In the genomic region with DNA sequence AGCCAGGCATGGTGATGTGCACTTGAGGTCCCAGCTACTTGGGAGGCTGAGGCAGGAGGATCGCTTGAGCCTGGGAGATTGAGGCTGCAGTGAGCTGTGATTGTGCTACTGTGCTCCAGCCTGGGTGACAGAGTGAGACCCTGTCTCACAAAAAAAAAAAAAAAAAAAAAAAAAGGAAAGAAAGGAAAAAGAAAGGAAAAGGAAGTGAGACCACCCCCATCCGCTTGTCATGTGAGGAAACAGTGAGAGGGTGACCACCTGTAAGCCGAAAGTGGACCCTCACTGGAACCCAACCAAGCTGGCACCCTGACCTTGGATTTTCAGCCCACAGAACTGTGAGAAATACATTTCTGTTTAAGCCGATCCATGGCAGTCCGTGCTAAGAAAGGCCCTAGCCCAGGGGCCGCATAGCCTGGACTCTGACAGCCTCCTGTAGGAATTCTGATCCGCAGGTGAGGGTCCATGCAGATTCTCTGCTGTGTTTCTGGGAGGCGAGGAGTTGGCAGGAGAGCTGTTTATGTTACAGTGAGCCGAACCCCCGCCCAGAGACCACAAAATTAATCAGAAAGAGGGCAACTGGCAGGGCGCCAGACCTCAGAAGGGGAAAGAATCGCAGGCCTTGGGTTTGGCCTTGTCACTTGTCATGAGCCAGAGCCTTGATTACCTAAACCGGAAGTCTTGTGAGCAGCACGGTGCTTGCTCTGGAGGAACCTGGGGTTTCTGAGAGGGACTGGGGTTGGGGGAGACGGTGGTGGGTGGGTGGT, we compare ENCODE assay signal across 8 cellular contexts. TPM values are rescaled to one million over a fixed set of nuclear protein-coding genes. Genes with fewer than 3 reads are reported as not detected.
A peak's percentile ranks its signal among the peaks of the same experiment; 100 is the strongest.
DNase-seq lines count a peak whose midpoint lies in the region; ATAC-seq, FAIRE-seq and TF ChIP-seq lines count a peak whose summit lies in the region.

No MANE protein-coding gene starts in this region.

- H3K27ac ChIP-seq in BLaER1 treated with 17β-estradiol and CSF1 and Interleukin-3, amounts not matched to agents 10 nM and 100 nM, result peak overlapping the region; percentile 72 to 98 (median 93)
- H3K27ac ChIP-seq in heart left ventricle, result peak overlapping the region; percentile 49 to 92 (median 78)
- peak overlapping the region; percentile 77 for H3K27ac ChIP-seq in rectal smooth muscle tissue (ENCODE audit: low read depth, low read length)

- no peaks in the 10 kb centered on the region for H3K9me3 ChIP-seq in BLaER1 treated with 17β-estradiol and CSF1 and Interleukin-3, amounts not matched to agents 10 nM and 100 nM (replicated peaks in 1 of 11)
- no peaks in the 10 kb centered on the region for H3K9me3 ChIP-seq in heart left ventricle

- WGBS in heart left ventricle, 4 donors, result 43 to 50% (median 46%) methylated on average over 14 to 15 of the region's 15 CpGs

- DNase-seq in Kasumi-1 (lab: John Stamatoyannopoulos, UW), result peak; percentile 98
- DNase-seq in SKM-1 treated with dmso at 0.1 percent for 144 hours (lab: John Stamatoyannopoulos, UW; ENCODE audit: unreplicated experiment), result peak; percentile 77
- peak; percentile 61 to 86 (median 69) for DNase-seq in heart left ventricle
- peak; percentile 89 for DNase-seq in urothelium cell line (ENCODE audit: low spot score)

- peaks cover 42 to 80% (median 53%) of the 10 kb centered on the region in 10 experiments for H3K4me1 ChIP-seq in BLaER1 treated with 17β-estradiol and CSF1 and Interleukin-3, amounts not matched to agents 10 nM and 100 nM
- H3K4me1 ChIP-seq in heart left ventricle (peaks cover 0 to 31% (median 15%) of the 10 kb centered on the region in 12 donors), rectal smooth muscle tissue (ENCODE audit: control insufficient read depth, insufficient read depth, low read length) (peaks cover 9% of the 10 kb centered on the region)

- no peak for TF ChIP-seq CTCF in heart left ventricle (IDR thresholded peaks at IDR 0.05)

- H3K27me3 ChIP-seq in BLaER1 treated with 17β-estradiol and CSF1 and Interleukin-3, amounts not matched to agents 10 nM and 100 nM, result peaks cover 6 to 48% (median 23%) of the 10 kb centered on the region in 11 experiments; a peak in 21 of 22 replicates
- no peaks in the 10 kb centered on the region for H3K27me3 ChIP-seq in heart left ventricle
- H3K27me3 ChIP-seq in rectal smooth muscle tissue (ENCODE audit: control insufficient read depth, insufficient read depth, low read length), result no peaks in the 10 kb centered on the region

- H3K4me1 Mint-ChIP-seq in activated naive CD8-positive, alpha-beta T cell (ENCODE audit: low read depth), result peaks cover 28% of the 10 kb centered on the region

- H3K9me3 Mint-ChIP-seq in activated naive CD8-positive, alpha-beta T cell (ENCODE audit: low read depth), result no peaks in the 10 kb centered on the region

- H3K4me3 ChIP-seq in BLaER1 treated with 17β-estradiol and CSF1 and Interleukin-3, amounts not matched to agents 10 nM and 100 nM, result peak overlapping the region; percentile 60 to 97 (median 82)
- H3K4me3 ChIP-seq in heart left ventricle, result peak overlapping the region; percentile 79 to 100 (median 96)
- peak overlapping the region; percentile 90 for H3K4me3 ChIP-seq in rectal smooth muscle tissue (ENCODE audit: low read length)

- H3K4me2 ChIP-seq in BLaER1 treated with 17β-estradiol and CSF1 and Interleukin-3, amounts not matched to agents 10 nM and 100 nM, result peak overlapping the region; percentile 90 to 100 (median 98)

- FAIRE-seq in urothelium cell line (lab: Jason Lieb, UNC), result no peak

- peaks cover 7 to 75% (median 33%) of the 10 kb centered on the region in 11 experiments; a peak in 18 of 22 replicates for H4K20me1 ChIP-seq in BLaER1 treated with 17β-estradiol and CSF1 and Interleukin-3, amounts not matched to agents 10 nM and 100 nM

- ATAC-seq in GM21390 (IDR thresholded peaks at IDR 0.05; ENCODE audit: unreplicated experiment), result peak; percentile 46
- peak in 3 of 4 donors; percentile 49 to 69 (median 55) for ATAC-seq in heart left ventricle

- no peak for TF ChIP-seq POLR2A in heart left ventricle (IDR thresholded peaks at IDR 0.05)

- peak overlapping the region; percentile 93 for H3K27ac Mint-ChIP-seq in activated naive CD8-positive, alpha-beta T cell

- peaks cover 4% of the 10 kb centered on the region for H3K36me3 Mint-ChIP-seq in activated naive CD8-positive, alpha-beta T cell

- intact Hi-C loops in heart left ventricle (cut with DNase I), result loop anchor here in 1 of 10 donors (2.0 kb wide), 1 partner anchor 72 kb away; the partner anchor contains the start of gene EIF4A3

- peaks cover 0 to 68% (median 10%) of the 10 kb centered on the region in 11 experiments; a peak in 11 of 22 replicates for H3K36me3 ChIP-seq in BLaER1 treated with 17β-estradiol and CSF1 and Interleukin-3, amounts not matched to agents 10 nM and 100 nM
- peaks cover 0 to 42% (median 12%) of the 10 kb centered on the region in 9 donors for H3K36me3 ChIP-seq in heart left ventricle
- H3K36me3 ChIP-seq in rectal smooth muscle tissue (ENCODE audit: control insufficient read depth, insufficient read depth, low read length), result peaks cover 11% of the 10 kb centered on the region

- H3K27me3 Mint-ChIP-seq in activated naive CD8-positive, alpha-beta T cell, result no peaks in the 10 kb centered on the region

- H3K9ac ChIP-seq in BLaER1 treated with 17β-estradiol and CSF1 and Interleukin-3, amounts not matched to agents 10 nM and 100 nM, result peak overlapping the region; percentile 77 to 97 (median 93); a peak in 21 of 22 replicates
- peak overlapping the region; percentile 97 for H3K9ac ChIP-seq in rectal smooth muscle tissue (ENCODE audit: low read length)

- H3K4me3 Mint-ChIP-seq in activated naive CD8-positive, alpha-beta T cell, result peak overlapping the region; percentile 92

RNA-seq across cellular contexts. Expression of gene SGSH, which starts 0.9 kb away (rescaled TPM):
- total RNA-seq in heart left ventricle, result 10 to 100 TPM in 8 of 9 donors, 1 to 10 TPM in 1; 6.4 to 27.0 (median 14.9) TPM
- 10 to 100 TPM; 11.9 to 12.8 TPM for polyA plus RNA-seq in heart left ventricle

RNA-seq across cellular contexts. Expression of gene SLC26A11, which starts 1.0 kb away (rescaled TPM):
- total RNA-seq in heart left ventricle, result 10 to 100 TPM in 2 of 9 donors, 1 to 10 TPM in 7; 2.4 to 13.0 (median 4.6) TPM
- 1 to 10 TPM; 2.7 to 3.4 TPM for polyA plus RNA-seq in heart left ventricle

RNA-seq across cellular contexts. Expression of gene RNF213, which starts 41.5 kb away (rescaled TPM):
- 100 to 1,000 TPM in 1 of 9 donors, 10 to 100 TPM in 8; 24.2 to 167 (median 32.7) TPM for total RNA-seq in heart left ventricle
- polyA plus RNA-seq in heart left ventricle, result 10 to 100 TPM; 23.1 to 31.4 TPM

RNA-seq across cellular contexts. Expression of gene CARD14, which starts 49.4 kb away (rescaled TPM):
- under 1 TPM in 4 of 9 donors, not detected in 5; 0.18 to 0.44 (median 0.19) TPM for total RNA-seq in heart left ventricle
- polyA plus RNA-seq in heart left ventricle, result under 1 TPM; 0.11 to 0.19 TPM

Comparison
In these comparisons a context has a peak if more than half of its experiments do, and no peak if none do; other contexts are left out.
1. Peak in every context shown above with its lines: DNase-seq, ATAC-seq, H3K4me3 ChIP-seq and H3K27ac ChIP-seq.